1 cellular context compared by ENCODE assay signal in genomic region chr1:15724949-15725880, GRCh38.
TF ChIP-seq lines count a peak whose summit lies in the region.

No MANE protein-coding gene starts in this region.

TF ChIP-seq in GM23338, 12 proteins besides CTCF, POLR2A, EP300 and RAD21 (continued from another document):
- no peak for TF ChIP-seq ZNF462 (CRISPR knock-in tag; IDR thresholded peaks at IDR 0.05)
- no peak for TF ChIP-seq CREB1 (CRISPR knock-in tag; IDR thresholded peaks at IDR 0.05; ENCODE audit: low read depth)
- TF ChIP-seq ZNF331 (CRISPR knock-in tag; IDR thresholded peaks at IDR 0.05; ENCODE audit: low read depth), result no peak
- no peak for TF ChIP-seq POLR2AphosphoS5 (IDR thresholded peaks at IDR 0.05; ENCODE audit: low read depth)
- TF ChIP-seq, protein P1, sequence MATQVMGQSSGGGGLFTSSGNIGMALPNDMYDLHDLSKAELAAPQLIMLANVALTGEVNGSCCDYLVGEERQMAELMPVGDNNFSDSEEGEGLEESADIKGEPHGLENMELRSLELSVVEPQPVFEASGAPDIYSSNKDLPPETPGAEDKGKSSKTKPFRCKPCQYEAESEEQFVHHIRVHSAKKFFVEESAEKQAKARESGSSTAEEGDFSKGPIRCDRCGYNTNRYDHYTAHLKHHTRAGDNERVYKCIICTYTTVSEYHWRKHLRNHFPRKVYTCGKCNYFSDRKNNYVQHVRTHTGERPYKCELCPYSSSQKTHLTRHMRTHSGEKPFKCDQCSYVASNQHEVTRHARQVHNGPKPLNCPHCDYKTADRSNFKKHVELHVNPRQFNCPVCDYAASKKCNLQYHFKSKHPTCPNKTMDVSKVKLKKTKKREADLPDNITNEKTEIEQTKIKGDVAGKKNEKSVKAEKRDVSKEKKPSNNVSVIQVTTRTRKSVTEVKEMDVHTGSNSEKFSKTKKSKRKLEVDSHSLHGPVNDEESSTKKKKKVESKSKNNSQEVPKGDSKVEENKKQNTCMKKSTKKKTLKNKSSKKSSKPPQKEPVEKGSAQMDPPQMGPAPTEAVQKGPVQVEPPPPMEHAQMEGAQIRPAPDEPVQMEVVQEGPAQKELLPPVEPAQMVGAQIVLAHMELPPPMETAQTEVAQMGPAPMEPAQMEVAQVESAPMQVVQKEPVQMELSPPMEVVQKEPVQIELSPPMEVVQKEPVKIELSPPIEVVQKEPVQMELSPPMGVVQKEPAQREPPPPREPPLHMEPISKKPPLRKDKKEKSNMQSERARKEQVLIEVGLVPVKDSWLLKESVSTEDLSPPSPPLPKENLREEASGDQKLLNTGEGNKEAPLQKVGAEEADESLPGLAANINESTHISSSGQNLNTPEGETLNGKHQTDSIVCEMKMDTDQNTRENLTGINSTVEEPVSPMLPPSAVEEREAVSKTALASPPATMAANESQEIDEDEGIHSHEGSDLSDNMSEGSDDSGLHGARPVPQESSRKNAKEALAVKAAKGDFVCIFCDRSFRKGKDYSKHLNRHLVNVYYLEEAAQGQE (IDR thresholded peaks at IDR 0.05; ENCODE audit: unreplicated experiment), result no peak
- TF ChIP-seq JUNB (IDR thresholded peaks at IDR 0.05; ENCODE audit: unreplicated experiment), result no peak
- TF ChIP-seq ETS1 (IDR thresholded peaks at IDR 0.05), result no peak
- no peak for TF ChIP-seq NANOG (IDR thresholded peaks at IDR 0.05; ENCODE audit: borderline replicate concordance)
- no peak for TF ChIP-seq EZH2 (IDR thresholded peaks at IDR 0.05; ENCODE audit: low read depth, unreplicated experiment)
